In the genomic region with DNA sequence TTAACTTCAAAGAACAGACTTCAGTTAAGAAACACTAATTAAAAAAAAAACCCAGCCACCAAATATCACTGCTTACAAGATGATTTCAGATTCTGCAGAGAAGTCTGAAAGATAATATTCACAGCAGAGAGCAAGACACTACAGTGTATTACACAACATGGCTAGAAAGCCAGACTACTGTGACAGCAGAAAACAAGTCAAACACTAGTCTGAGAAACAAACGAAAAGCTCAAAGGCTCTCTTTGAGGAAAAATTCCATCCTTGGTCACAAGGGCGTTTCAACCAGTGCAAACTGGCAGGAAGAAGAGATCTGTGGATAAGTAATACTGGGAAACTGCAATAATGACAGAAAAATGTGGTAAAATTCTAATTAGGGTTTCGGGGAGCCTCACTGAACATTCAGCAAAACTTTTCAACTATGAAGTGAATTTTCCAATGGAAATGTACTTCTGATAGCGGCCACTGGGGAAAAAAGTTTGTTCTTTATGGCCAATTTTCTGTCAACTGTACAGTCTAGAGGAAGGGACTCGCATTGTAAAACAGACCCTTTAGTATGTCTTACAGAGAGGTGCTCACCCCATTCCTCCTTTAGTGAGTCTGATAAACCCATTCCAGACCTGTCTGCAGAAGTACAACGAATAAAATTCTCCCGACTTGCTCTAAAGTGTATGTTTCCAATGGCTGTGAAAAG, we compare ENCODE assay signal across 1 cellular context.
TF ChIP-seq lines count a peak whose summit lies in the region.

No MANE protein-coding gene starts in this region.

TF ChIP-seq in HepG2, 621 proteins besides CTCF, POLR2A, EP300 and RAD21 (continued from another document):
- TF ChIP-seq, protein P1, sequence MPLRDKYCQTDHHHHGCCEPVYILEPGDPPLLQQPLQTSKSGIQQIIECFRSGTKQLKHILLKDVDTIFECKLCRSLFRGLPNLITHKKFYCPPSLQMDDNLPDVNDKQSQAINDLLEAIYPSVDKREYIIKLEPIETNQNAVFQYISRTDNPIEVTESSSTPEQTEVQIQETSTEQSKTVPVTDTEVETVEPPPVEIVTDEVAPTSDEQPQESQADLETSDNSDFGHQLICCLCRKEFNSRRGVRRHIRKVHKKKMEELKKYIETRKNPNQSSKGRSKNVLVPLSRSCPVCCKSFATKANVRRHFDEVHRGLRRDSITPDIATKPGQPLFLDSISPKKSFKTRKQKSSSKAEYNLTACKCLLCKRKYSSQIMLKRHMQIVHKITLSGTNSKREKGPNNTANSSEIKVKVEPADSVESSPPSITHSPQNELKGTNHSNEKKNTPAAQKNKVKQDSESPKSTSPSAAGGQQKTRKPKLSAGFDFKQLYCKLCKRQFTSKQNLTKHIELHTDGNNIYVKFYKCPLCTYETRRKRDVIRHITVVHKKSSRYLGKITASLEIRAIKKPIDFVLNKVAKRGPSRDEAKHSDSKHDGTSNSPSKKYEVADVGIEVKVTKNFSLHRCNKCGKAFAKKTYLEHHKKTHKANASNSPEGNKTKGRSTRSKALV (CRISPR knock-in tag; IDR thresholded peaks at IDR 0.05): no peak
- TF ChIP-seq, protein P2, sequence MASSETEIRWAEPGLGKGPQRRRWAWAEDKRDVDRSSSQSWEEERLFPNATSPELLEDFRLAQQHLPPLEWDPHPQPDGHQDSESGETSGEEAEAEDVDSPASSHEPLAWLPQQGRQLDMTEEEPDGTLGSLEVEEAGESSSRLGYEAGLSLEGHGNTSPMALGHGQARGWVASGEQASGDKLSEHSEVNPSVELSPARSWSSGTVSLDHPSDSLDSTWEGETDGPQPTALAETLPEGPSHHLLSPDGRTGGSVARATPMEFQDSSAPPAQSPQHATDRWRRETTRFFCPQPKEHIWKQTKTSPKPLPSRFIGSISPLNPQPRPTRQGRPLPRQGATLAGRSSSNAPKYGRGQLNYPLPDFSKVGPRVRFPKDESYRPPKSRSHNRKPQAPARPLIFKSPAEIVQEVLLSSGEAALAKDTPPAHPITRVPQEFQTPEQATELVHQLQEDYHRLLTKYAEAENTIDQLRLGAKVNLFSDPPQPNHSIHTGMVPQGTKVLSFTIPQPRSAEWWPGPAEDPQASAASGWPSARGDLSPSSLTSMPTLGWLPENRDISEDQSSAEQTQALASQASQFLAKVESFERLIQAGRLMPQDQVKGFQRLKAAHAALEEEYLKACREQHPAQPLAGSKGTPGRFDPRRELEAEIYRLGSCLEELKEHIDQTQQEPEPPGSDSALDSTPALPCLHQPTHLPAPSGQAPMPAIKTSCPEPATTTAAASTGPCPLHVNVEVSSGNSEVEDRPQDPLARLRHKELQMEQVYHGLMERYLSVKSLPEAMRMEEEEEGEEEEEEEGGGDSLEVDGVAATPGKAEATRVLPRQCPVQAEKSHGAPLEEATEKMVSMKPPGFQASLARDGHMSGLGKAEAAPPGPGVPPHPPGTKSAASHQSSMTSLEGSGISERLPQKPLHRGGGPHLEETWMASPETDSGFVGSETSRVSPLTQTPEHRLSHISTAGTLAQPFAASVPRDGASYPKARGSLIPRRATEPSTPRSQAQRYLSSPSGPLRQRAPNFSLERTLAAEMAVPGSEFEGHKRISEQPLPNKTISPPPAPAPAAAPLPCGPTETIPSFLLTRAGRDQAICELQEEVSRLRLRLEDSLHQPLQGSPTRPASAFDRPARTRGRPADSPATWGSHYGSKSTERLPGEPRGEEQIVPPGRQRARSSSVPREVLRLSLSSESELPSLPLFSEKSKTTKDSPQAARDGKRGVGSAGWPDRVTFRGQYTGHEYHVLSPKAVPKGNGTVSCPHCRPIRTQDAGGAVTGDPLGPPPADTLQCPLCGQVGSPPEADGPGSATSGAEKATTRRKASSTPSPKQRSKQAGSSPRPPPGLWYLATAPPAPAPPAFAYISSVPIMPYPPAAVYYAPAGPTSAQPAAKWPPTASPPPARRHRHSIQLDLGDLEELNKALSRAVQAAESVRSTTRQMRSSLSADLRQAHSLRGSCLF (CRISPR knock-in tag; IDR thresholded peaks at IDR 0.05; ENCODE audit: borderline replicate concordance): no peak
- TF ChIP-seq, protein P3, sequence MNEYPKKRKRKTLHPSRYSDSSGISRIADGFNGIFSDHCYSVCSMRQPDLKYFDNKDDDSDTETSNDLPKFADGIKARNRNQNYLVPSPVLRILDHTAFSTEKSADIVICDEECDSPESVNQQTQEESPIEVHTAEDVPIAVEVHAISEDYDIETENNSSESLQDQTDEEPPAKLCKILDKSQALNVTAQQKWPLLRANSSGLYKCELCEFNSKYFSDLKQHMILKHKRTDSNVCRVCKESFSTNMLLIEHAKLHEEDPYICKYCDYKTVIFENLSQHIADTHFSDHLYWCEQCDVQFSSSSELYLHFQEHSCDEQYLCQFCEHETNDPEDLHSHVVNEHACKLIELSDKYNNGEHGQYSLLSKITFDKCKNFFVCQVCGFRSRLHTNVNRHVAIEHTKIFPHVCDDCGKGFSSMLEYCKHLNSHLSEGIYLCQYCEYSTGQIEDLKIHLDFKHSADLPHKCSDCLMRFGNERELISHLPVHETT (CRISPR knock-in tag; conservative IDR thresholded peaks at IDR 0.05): no peak
- no peak for TF ChIP-seq ATM (IDR thresholded peaks at IDR 0.05; ENCODE audit: borderline replicate concordance)
- TF ChIP-seq SOX13 (IDR thresholded peaks at IDR 0.05): no peak
- TF ChIP-seq SOX13 (CRISPR knock-in tag; conservative IDR thresholded peaks at IDR 0.05 in 1 of 2, IDR thresholded peaks at IDR 0.05 in 1 of 2): peak in 1 of 2 experiments; percentile 7; a peak in 1 of 4 replicates
- peak; percentile 81 for TF ChIP-seq CEBPG (CRISPR knock-in tag; IDR thresholded peaks at IDR 0.05)
- no peak for TF ChIP-seq ZNF460 (CRISPR knock-in tag; IDR thresholded peaks at IDR 0.05; ENCODE audit: borderline replicate concordance)
- TF ChIP-seq TEAD2 (CRISPR knock-in tag; IDR thresholded peaks at IDR 0.05): no peak
- TF ChIP-seq, protein P4, sequence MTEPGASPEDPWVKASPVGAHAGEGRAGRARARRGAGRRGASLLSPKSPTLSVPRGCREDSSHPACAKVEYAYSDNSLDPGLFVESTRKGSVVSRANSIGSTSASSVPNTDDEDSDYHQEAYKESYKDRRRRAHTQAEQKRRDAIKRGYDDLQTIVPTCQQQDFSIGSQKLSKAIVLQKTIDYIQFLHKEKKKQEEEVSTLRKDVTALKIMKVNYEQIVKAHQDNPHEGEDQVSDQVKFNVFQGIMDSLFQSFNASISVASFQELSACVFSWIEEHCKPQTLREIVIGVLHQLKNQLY (CRISPR knock-in tag; IDR thresholded peaks at IDR 0.05): no peak
- TF ChIP-seq ATF1 (CRISPR knock-in tag; IDR thresholded peaks at IDR 0.05): 0 out of 2 replicates have a peak, but pooled peaks have one; percentile 20
- TF ChIP-seq, protein P5, sequence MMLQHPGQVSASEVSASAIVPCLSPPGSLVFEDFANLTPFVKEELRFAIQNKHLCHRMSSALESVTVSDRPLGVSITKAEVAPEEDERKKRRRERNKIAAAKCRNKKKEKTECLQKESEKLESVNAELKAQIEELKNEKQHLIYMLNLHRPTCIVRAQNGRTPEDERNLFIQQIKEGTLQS (CRISPR knock-in tag; IDR thresholded peaks at IDR 0.05): no peak
- TF ChIP-seq, protein P6, sequence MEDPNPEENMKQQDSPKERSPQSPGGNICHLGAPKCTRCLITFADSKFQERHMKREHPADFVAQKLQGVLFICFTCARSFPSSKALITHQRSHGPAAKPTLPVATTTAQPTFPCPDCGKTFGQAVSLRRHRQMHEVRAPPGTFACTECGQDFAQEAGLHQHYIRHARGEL (CRISPR knock-in tag; IDR thresholded peaks at IDR 0.05): no peak
- TF ChIP-seq, protein P7, sequence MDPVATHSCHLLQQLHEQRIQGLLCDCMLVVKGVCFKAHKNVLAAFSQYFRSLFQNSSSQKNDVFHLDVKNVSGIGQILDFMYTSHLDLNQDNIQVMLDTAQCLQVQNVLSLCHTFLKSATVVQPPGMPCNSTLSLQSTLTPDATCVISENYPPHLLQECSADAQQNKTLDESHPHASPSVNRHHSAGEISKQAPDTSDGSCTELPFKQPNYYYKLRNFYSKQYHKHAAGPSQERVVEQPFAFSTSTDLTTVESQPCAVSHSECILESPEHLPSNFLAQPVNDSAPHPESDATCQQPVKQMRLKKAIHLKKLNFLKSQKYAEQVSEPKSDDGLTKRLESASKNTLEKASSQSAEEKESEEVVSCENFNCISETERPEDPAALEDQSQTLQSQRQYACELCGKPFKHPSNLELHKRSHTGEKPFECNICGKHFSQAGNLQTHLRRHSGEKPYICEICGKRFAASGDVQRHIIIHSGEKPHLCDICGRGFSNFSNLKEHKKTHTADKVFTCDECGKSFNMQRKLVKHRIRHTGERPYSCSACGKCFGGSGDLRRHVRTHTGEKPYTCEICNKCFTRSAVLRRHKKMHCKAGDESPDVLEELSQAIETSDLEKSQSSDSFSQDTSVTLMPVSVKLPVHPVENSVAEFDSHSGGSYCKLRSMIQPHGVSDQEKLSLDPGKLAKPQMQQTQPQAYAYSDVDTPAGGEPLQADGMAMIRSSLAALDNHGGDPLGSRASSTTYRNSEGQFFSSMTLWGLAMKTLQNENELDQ (CRISPR knock-in tag; IDR thresholded peaks at IDR 0.05; ENCODE audit: borderline replicate concordance): no peak
- TF ChIP-seq GATAD2A (CRISPR knock-in tag; IDR thresholded peaks at IDR 0.05): 0 out of 2 replicates have a peak, but pooled peaks have one; percentile 28
- TF ChIP-seq, protein P8, sequence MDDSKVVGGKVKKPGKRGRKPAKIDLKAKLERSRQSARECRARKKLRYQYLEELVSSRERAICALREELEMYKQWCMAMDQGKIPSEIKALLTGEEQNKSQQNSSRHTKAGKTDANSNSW (CRISPR knock-in tag; IDR thresholded peaks at IDR 0.05; ENCODE audit: borderline replicate concordance): no peak
- peak; percentile 80 for TF ChIP-seq CEBPB (IDR thresholded peaks at IDR 0.05; ENCODE audit: borderline replicate concordance, low read depth, low read length)
- 0 out of 2 replicates have a peak, but pooled peaks have one; percentile 2 for TF ChIP-seq STAG1 (CRISPR knock-in tag; IDR thresholded peaks at IDR 0.05)
- TF ChIP-seq, protein P9, sequence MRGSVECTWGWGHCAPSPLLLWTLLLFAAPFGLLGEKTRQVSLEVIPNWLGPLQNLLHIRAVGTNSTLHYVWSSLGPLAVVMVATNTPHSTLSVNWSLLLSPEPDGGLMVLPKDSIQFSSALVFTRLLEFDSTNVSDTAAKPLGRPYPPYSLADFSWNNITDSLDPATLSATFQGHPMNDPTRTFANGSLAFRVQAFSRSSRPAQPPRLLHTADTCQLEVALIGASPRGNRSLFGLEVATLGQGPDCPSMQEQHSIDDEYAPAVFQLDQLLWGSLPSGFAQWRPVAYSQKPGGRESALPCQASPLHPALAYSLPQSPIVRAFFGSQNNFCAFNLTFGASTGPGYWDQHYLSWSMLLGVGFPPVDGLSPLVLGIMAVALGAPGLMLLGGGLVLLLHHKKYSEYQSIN (CRISPR knock-in tag; IDR thresholded peaks at IDR 0.05; ENCODE audit: borderline replicate concordance): no peak
